ENCODE assay signal across 8 cellular contexts in genomic region chr1:231337043-231337471, GRCh38. TPM values are rescaled to one million over a fixed set of nuclear protein-coding genes. Genes with fewer than 3 reads are reported as not detected.
A peak's percentile ranks its signal among the peaks of the same experiment; 100 is the strongest.
DNase-seq lines count a peak whose midpoint lies in the region; FAIRE-seq and TF ChIP-seq lines count a peak whose summit lies in the region.

No MANE protein-coding gene starts in this region.

- H3K27me3 ChIP-seq in HL-60 (ENCODE audit: insufficient read depth, poor library complexity, severe bottlenecking) (no peaks in the 10 kb centered on the region), astrocyte (ENCODE audit: insufficient read depth, low read length) (no peaks in the 10 kb centered on the region), kidney epithelial cell (ENCODE audit: control insufficient read depth, insufficient read depth, low read length) (no peaks in the 10 kb centered on the region), subcutaneous abdominal adipose tissue (ENCODE audit: control insufficient read depth in 5 of 5, insufficient read depth in 4 of 5, low read length in 5 of 5) (no peaks in the 10 kb centered on the region)

- H4K20me1 ChIP-seq in astrocyte (ENCODE audit: insufficient read depth, low read length), result peaks cover 47% of the 10 kb centered on the region

- H2AFZ ChIP-seq in astrocyte (ENCODE audit: low read depth, low read length), result peak overlapping the region; percentile 70

- H3K9me3 ChIP-seq in astrocyte (ENCODE audit: insufficient read depth, low read depth, low read length) (no peaks in the 10 kb centered on the region), subcutaneous abdominal adipose tissue (ENCODE audit: control insufficient read depth in 5 of 5, low read length in 5 of 5) (no peaks in the 10 kb centered on the region)

- peak overlapping the region; percentile 96 for H3K4me2 ChIP-seq in astrocyte (ENCODE audit: low read length)

- no peak for FAIRE-seq in astrocyte (lab: Jason Lieb, UNC)

- DNase-seq in activated T-cell treated with anti-CD3 and anti-CD28 coated beads for 1 hour (ENCODE audit: low read depth) (peak; percentile 9), activated T-cell treated with anti-CD3 and anti-CD28 coated beads for 4 hours (no peak), HL-60 (ENCODE audit: low read depth in 1 of 2, low spot score in 1 of 2) (no peak), astrocyte (ENCODE audit: low read depth) (no peak), kidney epithelial cell (ENCODE audit: low read depth) (no peak), HPDE6-E6E7 (ENCODE audit: extremely low spot score) (no peak), KBM-7 (no peak)

- H3K4me3 Mint-ChIP-seq in astrocyte (ENCODE audit: unreplicated experiment), result peak overlapping the region; percentile 97

- peak overlapping the region; percentile 80 for H3K27ac ChIP-seq in HL-60 (replicated peaks)
- H3K27ac ChIP-seq in astrocyte (ENCODE audit: low read depth, low read length), result peak overlapping the region; percentile 100
- peak overlapping the region; percentile 81 for H3K27ac ChIP-seq in subcutaneous abdominal adipose tissue (ENCODE audit: low read depth, low read length)

- no peak for TF ChIP-seq CTCF in HL-60 (IDR thresholded peaks at IDR 0.05; ENCODE audit: insufficient read depth, low read length)
- TF ChIP-seq CTCF in astrocyte (IDR thresholded peaks at IDR 0.05; ENCODE audit: insufficient read depth, low read depth, low read length), result no peak
- no peak for TF ChIP-seq CTCF in kidney epithelial cell (IDR thresholded peaks at IDR 0.05; ENCODE audit: insufficient read depth, low read length, poor library complexity, severe bottlenecking)

- no peaks in the 10 kb centered on the region for H3K27me3 Mint-ChIP-seq in astrocyte (ENCODE audit: low read depth, unreplicated experiment)

- peak overlapping the region; percentile 93 for H3K27ac Mint-ChIP-seq in astrocyte (ENCODE audit: unreplicated experiment)

- H3K36me3 ChIP-seq in astrocyte (ENCODE audit: insufficient read depth, low read length), result peaks cover 3% of the 10 kb centered on the region
- no peaks in the 10 kb centered on the region for H3K36me3 ChIP-seq in kidney epithelial cell (ENCODE audit: control insufficient read depth, insufficient read depth, low read length)
- peaks cover 0 to 5% (median 3%) of the 10 kb centered on the region in 5 donors for H3K36me3 ChIP-seq in subcutaneous abdominal adipose tissue (ENCODE audit: control insufficient read depth in 5 of 5, insufficient read depth in 5 of 5, low read length in 5 of 5)

- in situ Hi-C loops in KBM-7 (cut with MboI; ENCODE audit: low pct_unique_long_range_greater_than_20kb, low sequenced_read_pairs), result no loop called here

- no peaks in the 10 kb centered on the region for H3K36me3 Mint-ChIP-seq in astrocyte (ENCODE audit: low read depth, unreplicated experiment)

- H3K79me2 ChIP-seq in astrocyte (ENCODE audit: insufficient read depth, low read length), result peaks cover 90% of the 10 kb centered on the region

- peak overlapping the region; percentile 99 for H3K9ac ChIP-seq in astrocyte (ENCODE audit: low read length)
- H3K9ac ChIP-seq in subcutaneous abdominal adipose tissue (ENCODE audit: low read length in 5 of 5), result peak overlapping the region; percentile 19 to 99 (median 98)

- peaks cover 41% of the 10 kb centered on the region for H3K4me1 ChIP-seq in astrocyte (ENCODE audit: insufficient read depth, low read length)
- peaks cover 12 to 66% (median 61%) of the 10 kb centered on the region in 5 donors for H3K4me1 ChIP-seq in subcutaneous abdominal adipose tissue (ENCODE audit: control insufficient read depth in 5 of 5, insufficient read depth in 5 of 5, low read length in 5 of 5)

- H3K4me3 ChIP-seq in HL-60 (replicated peaks; ENCODE audit: insufficient read depth, low read length) (peak overlapping the region; percentile 92), astrocyte (ENCODE audit: insufficient read depth, low read depth, low read length) (peak overlapping the region; percentile 99), kidney epithelial cell (ENCODE audit: low read depth, low read length) (peak overlapping the region; percentile 93), subcutaneous abdominal adipose tissue (ENCODE audit: low read depth in 1 of 5, low read length in 5 of 5) (peak overlapping the region; percentile 87 to 99 (median 96))

- no peaks in the 10 kb centered on the region for H3K9me3 Mint-ChIP-seq in astrocyte (ENCODE audit: unreplicated experiment)

- peaks cover 33% of the 10 kb centered on the region for H3K4me1 Mint-ChIP-seq in astrocyte (ENCODE audit: low read depth, unreplicated experiment)

RNA-seq across cellular contexts. Expression of gene EXOC8, which starts 0.6 kb away (rescaled TPM):
- 14.7 and 15.2 TPM in 2 replicates for total RNA-seq in astrocyte
- total RNA-seq in kidney epithelial cell, result 10.6 and 10.8 TPM in 2 replicates

RNA-seq across cellular contexts. Expression of gene SPRTN, which starts 1.0 kb away (rescaled TPM):
- total RNA-seq in astrocyte (13.6 and 15.9 TPM in 2 replicates), kidney epithelial cell (10.6 and 17.1 TPM in 2 replicates)
